18 cellular contexts compared by ENCODE assay signal in the genomic region with DNA sequence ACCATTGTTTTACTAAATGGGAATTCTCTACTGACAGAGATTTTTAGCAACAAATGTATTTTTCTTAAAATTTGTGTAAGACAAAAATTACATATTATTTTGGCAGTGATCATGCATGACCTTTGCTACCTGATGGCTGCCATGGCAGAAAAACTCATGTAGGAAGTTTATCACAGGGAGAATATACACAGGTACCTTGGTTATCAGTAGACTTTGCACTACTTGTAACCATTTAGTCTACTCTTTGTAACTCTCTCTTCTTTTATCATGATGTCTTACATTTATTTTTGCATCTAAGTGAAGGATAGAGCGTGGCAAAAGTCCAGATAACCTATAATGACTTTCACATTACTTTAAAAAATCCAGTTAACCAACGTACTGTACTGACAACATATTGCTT. TPM values are rescaled to one million over a fixed set of nuclear protein-coding genes. Genes with fewer than 3 reads are reported as not detected.
DNase-seq lines count a peak whose midpoint lies in the region; ATAC-seq and TF ChIP-seq lines count a peak whose summit lies in the region.
"Had no signal": no experiment of that assay in that cellular context is flagged by ENCODE, and none has a peak within 500 bp of the region (broad histone marks: within the 10 kb centered on the region; RNA-seq: fewer than 3 reads in every experiment).

No MANE protein-coding gene starts in this region.

- ATAC-seq in activated naive CD8-positive, alpha-beta T cell treated with anti-CD3 and anti-CD28 coated beads, Interleukin-2, amount 50 U/mL, for 24 hours: no peak
- ATAC-seq in left colon (peak; percentile 87), HG03196 (IDR thresholded peaks at IDR 0.05; ENCODE audit: unreplicated experiment) (no peak)
- ATAC-seq: natural killer cell treated with Interleukin-12 subunit alpha and Interleukin-12 subunit beta and Interleukin-15 and Interleukin-18, amount 100 ng/mL, for 72 hours had no signal

- intact Hi-C loops in left colon (cut with DNase I, micrococcal nuclease): no loop called here
- intact Hi-C loops in tibial artery (cut with DNase I; ENCODE audit: low total_unique reads): no loop called here

- H3K36me3 Mint-ChIP-seq in activated naive CD8-positive, alpha-beta T cell: peaks cover 2% of the 10 kb centered on the region
- peaks cover 2% of the 10 kb centered on the region for H3K36me3 Mint-ChIP-seq in activated naive CD8-positive, alpha-beta T cell treated with anti-CD3 and anti-CD28 coated beads, Interleukin-2, amount 50 U/mL, for 24 hours (ENCODE audit: low read depth)
- H3K36me3 Mint-ChIP-seq: natural killer cell treated with Interleukin-12 subunit alpha and Interleukin-12 subunit beta and Interleukin-15 and Interleukin-18, amount 100 ng/mL, for 72 hours had no signal

- H3K27me3 ChIP-seq in brain microvascular endothelial cell (replicated peaks) (no peaks in the 10 kb centered on the region), tibial artery (no peaks in the 10 kb centered on the region)
- H3K27me3 ChIP-seq: esophagus squamous epithelium, Peyer's patch, uterus had no signal

- TF ChIP-seq CTCF in brain microvascular endothelial cell (IDR thresholded peaks at IDR 0.05; ENCODE audit: low read depth, low read length, missing control alignments): no peak
- TF ChIP-seq CTCF in tibial artery (IDR thresholded peaks at IDR 0.05): no peak

- peaks cover 0 to 69% (median 12%) of the 10 kb centered on the region in 4 donors for H3K4me1 ChIP-seq in tibial artery
- H3K4me1 ChIP-seq: Peyer's patch, uterus had no signal

- H3K27ac Mint-ChIP-seq in activated naive CD8-positive, alpha-beta T cell: peak overlapping the region; percentile 55
- no peak overlapping the region for H3K27ac Mint-ChIP-seq in activated naive CD8-positive, alpha-beta T cell treated with anti-CD3 and anti-CD28 coated beads, Interleukin-2, amount 50 U/mL, for 24 hours
- H3K27ac Mint-ChIP-seq: natural killer cell treated with Interleukin-12 subunit alpha and Interleukin-12 subunit beta and Interleukin-15 and Interleukin-18, amount 100 ng/mL, for 72 hours had no signal

- peak overlapping the region; percentile 100 for H3K27ac ChIP-seq in brain microvascular endothelial cell
- peak overlapping the region; percentile 9 to 46 for H3K27ac ChIP-seq in tibial artery
- H3K27ac ChIP-seq: esophagus squamous epithelium, Peyer's patch, uterus had no signal

- in situ Hi-C loops in brain microvascular endothelial cell (cut with HindIII; ENCODE audit: low pct_ligation_motif_present, low sequenced_read_pairs): no loop called here

- no peak overlapping the region for H3K4me3 ChIP-seq in brain microvascular endothelial cell (ENCODE audit: low read depth, low read length)
- no peak overlapping the region for H3K4me3 ChIP-seq in tibial artery
- H3K4me3 ChIP-seq: esophagus squamous epithelium, Peyer's patch, uterus had no signal

- no peaks in the 10 kb centered on the region for H3K9me3 ChIP-seq in tibial artery
- H3K9me3 ChIP-seq: esophagus squamous epithelium, Peyer's patch, uterus had no signal

- H3K4me3 Mint-ChIP-seq in activated naive CD8-positive, alpha-beta T cell: no peak overlapping the region
- H3K4me3 Mint-ChIP-seq in activated naive CD8-positive, alpha-beta T cell treated with anti-CD3 and anti-CD28 coated beads, Interleukin-2, amount 50 U/mL, for 24 hours: no peak overlapping the region
- H3K4me3 Mint-ChIP-seq: activated CD8-positive, alpha-beta memory T cell treated with anti-CD3 and anti-CD28 coated beads, Interleukin-2, amount 10 ng/mL, durations not matched to agents 7 days and 5 days; natural killer cell treated with Interleukin-12 subunit alpha and Interleukin-12 subunit beta and Interleukin-15 and Interleukin-18, amount 100 ng/mL, for 72 hours had no signal

- H3K36me3 ChIP-seq in brain microvascular endothelial cell (replicated peaks) (no peaks in the 10 kb centered on the region), tibial artery (no peaks in the 10 kb centered on the region)
- H3K36me3 ChIP-seq: esophagus squamous epithelium, Peyer's patch, uterus had no signal

- H3K9me3 Mint-ChIP-seq in activated naive CD8-positive, alpha-beta T cell (ENCODE audit: low read depth): no peaks in the 10 kb centered on the region
- no peaks in the 10 kb centered on the region for H3K9me3 Mint-ChIP-seq in activated naive CD8-positive, alpha-beta T cell treated with anti-CD3 and anti-CD28 coated beads, Interleukin-2, amount 50 U/mL, for 24 hours
- H3K9me3 Mint-ChIP-seq: natural killer cell treated with Interleukin-12 subunit alpha and Interleukin-12 subunit beta and Interleukin-15 and Interleukin-18, amount 100 ng/mL, for 72 hours had no signal

- H3K27me3 Mint-ChIP-seq in activated naive CD8-positive, alpha-beta T cell: no peaks in the 10 kb centered on the region
- H3K27me3 Mint-ChIP-seq in activated naive CD8-positive, alpha-beta T cell treated with anti-CD3 and anti-CD28 coated beads, Interleukin-2, amount 50 U/mL, for 24 hours: no peaks in the 10 kb centered on the region
- H3K27me3 Mint-ChIP-seq: activated CD8-positive, alpha-beta memory T cell treated with anti-CD3 and anti-CD28 coated beads, Interleukin-2, amount 10 ng/mL, durations not matched to agents 7 days and 5 days; natural killer cell treated with Interleukin-12 subunit alpha and Interleukin-12 subunit beta and Interleukin-15 and Interleukin-18, amount 100 ng/mL, for 72 hours had no signal

- H3K4me1 Mint-ChIP-seq in activated naive CD8-positive, alpha-beta T cell (ENCODE audit: low read depth): peaks cover 30% of the 10 kb centered on the region
- peaks cover 24% of the 10 kb centered on the region for H3K4me1 Mint-ChIP-seq in activated naive CD8-positive, alpha-beta T cell treated with anti-CD3 and anti-CD28 coated beads, Interleukin-2, amount 50 U/mL, for 24 hours

- no peak for DNase-seq in activated naive CD8-positive, alpha-beta T cell treated with anti-CD3 and anti-CD28 coated beads, Interleukin-2, amount 50 U/mL, for 24 hours
- DNase-seq in brain microvascular endothelial cell: no peak
- no peak for DNase-seq in left colon
- DNase-seq in tibial artery: no peak
- no peak for DNase-seq in stimulated activated naive CD4-positive, alpha-beta T cell treated with Interleukin-2 at 50 U/mL for 16 hours (lab: John Stamatoyannopoulos, UW)
- DNase-seq in NCI-H82 (lab: John Stamatoyannopoulos, UW): no peak
- DNase-seq: 8988T; amniotic stem cell; effector CD4-positive, alpha-beta T cell; esophagus squamous epithelium; NCI-H748 treated with DMSO at 0.1 percent for 48 hours; stimulated activated CD4-positive, alpha-beta T cell treated with anti-CD3 and anti-CD28 coated beads, Interleukin-2, amount 100 ng/mL, for 48 hours; uterus had no signal

RNA-seq across cellular contexts. Expression of a gene that starts 34.1 kb away (rescaled TPM):
- total RNA-seq in left colon: 10 to 100 TPM; 44.8 to 56.4 TPM
